ENCODE assay signal across 8 cellular contexts in genomic region chr6:26555505-26556262, GRCh38. TPM values are rescaled to one million over a fixed set of nuclear protein-coding genes. Genes with fewer than 3 reads are reported as not detected.
DNase-seq lines count a peak whose midpoint lies in the region; TF ChIP-seq lines count a peak whose summit lies in the region.

No MANE protein-coding gene starts in this region.

- TF ChIP-seq POLR2A in NB4 (IDR thresholded peaks at IDR 0.05; ENCODE audit: extremely low read depth, insufficient read length): no peak

- H3K4me3 Mint-ChIP-seq in brain (peak overlapping the region in 1 of 5 experiments; percentile 91), neural progenitor cell (no peak overlapping the region)

- H3K27me3 Mint-ChIP-seq in brain (no peaks in the 10 kb centered on the region), neural progenitor cell (ENCODE audit: insufficient read depth, low read depth) (peaks cover 17% of the 10 kb centered on the region)

- no peaks in the 10 kb centered on the region for H3K9me3 ChIP-seq in ES-I3 (ENCODE audit: control insufficient read depth, insufficient read depth, low read length)
- H3K9me3 ChIP-seq in neural progenitor cell (ENCODE audit: low read depth): no peaks in the 10 kb centered on the region

- H3K4me1 Mint-ChIP-seq in brain (peaks cover 35% of the 10 kb centered on the region), neural progenitor cell (peaks cover 19% of the 10 kb centered on the region)

- no peak overlapping the region for H3K27ac ChIP-seq in neural progenitor cell

- peaks cover 6% of the 10 kb centered on the region for H4K20me1 ChIP-seq in neural progenitor cell (ENCODE audit: low read depth)

- DNase-seq in NB4 (ENCODE audit: low read depth) (peak; percentile 44), neural progenitor cell (ENCODE audit: low spot score) (peak; percentile 48), AG08396 (ENCODE audit: low spot score) (no peak), DMS153 (lab: John Stamatoyannopoulos, UW) (no peak), cerebellum (ENCODE audit: low spot score) (no peak)
- DNase-seq in activated CD8-positive, alpha-beta memory T cell treated with anti-CD3 and anti-CD28 coated beads for 24 hours: no peak

- H3K9ac ChIP-seq in ES-I3 (ENCODE audit: low read depth, low read length): peak overlapping the region; percentile 79
- H3K9ac ChIP-seq in neural progenitor cell: no peak overlapping the region

- no peaks in the 10 kb centered on the region for H3K36me3 ChIP-seq in ES-I3 (ENCODE audit: insufficient read depth, low read length)
- no peaks in the 10 kb centered on the region for H3K36me3 ChIP-seq in neural progenitor cell

- H3F3A ChIP-seq in neural progenitor cell (ENCODE audit: low read depth): peaks cover 47% of the 10 kb centered on the region

- H3K27ac Mint-ChIP-seq in brain (peak overlapping the region in 4 of 5 experiments; percentile 5 to 75 (median 42)), neural progenitor cell (peak overlapping the region; percentile 55)

- H3K36me3 Mint-ChIP-seq in brain (no peaks in the 10 kb centered on the region), neural progenitor cell (peaks cover 2% of the 10 kb centered on the region)

- H3K9me3 Mint-ChIP-seq in brain: peaks cover 0 to 10% (median 0%) of the 10 kb centered on the region in 5 experiments
- peaks cover 4% of the 10 kb centered on the region for H3K9me3 Mint-ChIP-seq in neural progenitor cell

- peak overlapping the region; percentile 70 for H2AFZ ChIP-seq in neural progenitor cell (replicated peaks)

- peak overlapping the region; percentile 91 for H3K4me2 ChIP-seq in neural progenitor cell

- no peaks in the 10 kb centered on the region for H3K27me3 ChIP-seq in neural progenitor cell

- peak overlapping the region; percentile 73 for H3K4me3 ChIP-seq in NB4 (ENCODE audit: low read depth, low read length)
- H3K4me3 ChIP-seq in neural progenitor cell: peak overlapping the region; percentile 85

- H3K4me1 ChIP-seq in ES-I3 (ENCODE audit: insufficient read depth, low read length) (no peaks in the 10 kb centered on the region), neural progenitor cell (peaks cover 3% of the 10 kb centered on the region)

- no peak for TF ChIP-seq CTCF in NB4 (IDR thresholded peaks at IDR 0.05; ENCODE audit: low read depth, low read length)
- TF ChIP-seq CTCF in brain (conservative IDR thresholded peaks at IDR 0.05): no peak
- TF ChIP-seq CTCF in neural progenitor cell (IDR thresholded peaks at IDR 0.05): no peak

- no peaks in the 10 kb centered on the region for H3K79me2 ChIP-seq in neural progenitor cell (ENCODE audit: low read depth)

RNA-seq across cellular contexts. Expression of gene HMGN4, which starts 17.5 kb away (rescaled TPM):
- 70.0 TPM for polyA plus RNA-seq in brain (ENCODE audit: insufficient read depth, low read depth, low replicate concordance)
- total RNA-seq in neural progenitor cell (ENCODE audit: low replicate concordance): 81.8 and 86.8 TPM in 2 replicates
- total RNA-seq in cerebellum: 35.7 TPM

RNA-seq across cellular contexts. Expression of gene ABT1, which starts 41.1 kb away (rescaled TPM):
- polyA plus RNA-seq in brain (ENCODE audit: insufficient read depth, low read depth, low replicate concordance): 16.0 TPM
- 13.1 and 17.3 TPM in 2 replicates for total RNA-seq in neural progenitor cell (ENCODE audit: low replicate concordance)
- total RNA-seq in cerebellum: 7.6 TPM

RNA-seq across cellular contexts. Expression of gene BTN1A1, which starts 55.6 kb away (rescaled TPM):
- polyA plus RNA-seq in brain (ENCODE audit: insufficient read depth, low read depth, low replicate concordance): 0.36 TPM
- not detected in 2 replicates for total RNA-seq in neural progenitor cell (ENCODE audit: low replicate concordance)
- total RNA-seq in cerebellum: not detected

Comparison
In these comparisons a context has a peak if more than half of its experiments do, and no peak if none do; other contexts are left out.
1. DNase-seq: peak in NB4 (single experiment) and neural progenitor cell (single experiment); none in AG08396 (single experiment), DMS153 (single experiment), activated CD8-positive, alpha-beta memory T cell treated with anti-CD3 and anti-CD28 coated beads for 24 hours (single experiment) and cerebellum (single experiment).